Comparison of ENCODE assay signal across 1 cellular context in the genomic region with DNA sequence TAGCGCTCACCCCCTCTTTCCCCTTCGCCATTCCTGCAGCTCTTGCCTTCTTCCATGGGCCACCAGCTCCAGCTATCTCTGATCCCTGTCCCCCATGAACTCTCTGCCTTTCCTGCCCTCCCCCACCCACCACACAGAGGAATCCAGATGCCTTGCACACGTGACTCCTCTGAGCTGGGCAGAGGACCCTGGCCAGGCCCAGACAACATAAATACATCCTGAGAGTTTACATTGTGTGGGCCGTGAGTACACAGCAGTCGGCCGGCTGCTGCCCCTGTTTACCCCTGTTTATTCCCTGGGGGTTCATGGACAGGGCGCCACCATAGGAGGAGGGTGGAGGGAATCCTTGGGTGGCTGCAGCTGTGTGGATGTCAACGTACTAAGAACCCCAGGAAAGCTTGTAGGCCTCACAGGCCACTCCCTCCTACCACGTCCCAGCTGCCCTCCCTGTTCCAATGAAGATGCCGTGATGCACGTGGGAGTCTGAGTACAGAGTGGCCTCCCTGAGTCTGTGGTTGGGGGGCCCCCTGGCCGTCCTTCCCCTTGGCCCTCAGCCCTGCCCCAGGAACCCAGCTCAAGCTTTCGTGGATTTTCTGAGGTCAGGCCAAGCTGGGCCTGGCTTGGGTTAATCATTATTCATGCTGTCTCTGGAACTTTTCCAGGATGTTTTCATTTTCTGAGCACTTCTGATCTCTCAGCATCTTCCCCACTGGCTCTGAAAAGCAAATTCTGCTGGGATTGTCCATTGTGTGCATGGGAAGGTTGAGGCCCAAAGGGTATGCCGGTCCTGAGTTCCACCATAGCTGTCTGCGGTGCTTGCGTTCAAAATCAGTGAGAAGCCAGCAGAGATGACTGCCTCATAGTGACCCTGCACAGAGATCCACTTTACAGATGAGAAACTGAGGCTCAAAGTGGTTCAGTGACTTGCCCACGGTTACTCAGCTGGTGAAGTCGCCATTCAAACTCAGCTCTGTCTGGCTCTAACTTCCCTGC.
TF ChIP-seq lines count a peak whose summit lies in the region.

No MANE protein-coding gene starts in this region.

TF ChIP-seq in H1, 55 proteins besides CTCF, POLR2A, EP300 and RAD21 (continued from another document):
- TF ChIP-seq, protein P1, sequence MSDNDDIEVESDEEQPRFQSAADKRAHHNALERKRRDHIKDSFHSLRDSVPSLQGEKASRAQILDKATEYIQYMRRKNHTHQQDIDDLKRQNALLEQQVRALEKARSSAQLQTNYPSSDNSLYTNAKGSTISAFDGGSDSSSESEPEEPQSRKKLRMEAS (IDR thresholded peaks at IDR 0.05): no peak
- TF ChIP-seq CHD1 (IDR thresholded peaks at IDR 0.05; ENCODE audit: low read depth, low read length) (no peak), RXRA (IDR thresholded peaks at IDR 0.05; ENCODE audit: insufficient read depth, low read depth, low read length) (no peak), SIX5 (IDR thresholded peaks at IDR 0.05; ENCODE audit: low read depth, low read length) (no peak), ASH2L (IDR thresholded peaks at IDR 0.05; ENCODE audit: low read length) (no peak), SIN3A (conservative IDR thresholded peaks at IDR 0.05 in 1 of 2, IDR thresholded peaks at IDR 0.05 in 1 of 2; ENCODE audit: low read depth in 1 of 2, low read length in 2 of 2) (no peak)
